In genomic region chr5:143116817-143117216, GRCh38 we compare ENCODE assay signal across 26 cellular contexts.
"Had no signal": no experiment of that assay in that cellular context is flagged by ENCODE, and none has a peak within 500 bp of the region (broad histone marks: within the 10 kb centered on the region; RNA-seq: fewer than 3 reads in every experiment).

No MANE protein-coding gene starts in this region.

- H3K27me3 ChIP-seq: breast epithelium, colonic mucosa, hepatocyte, sigmoid colon, stomach, suprapubic skin, tibial artery, upper lobe of right lung had no signal

- H3K4me2 ChIP-seq: hepatocyte, smooth muscle cell had no signal

- H3K36me3 ChIP-seq: breast epithelium, colonic mucosa, sigmoid colon, suprapubic skin, tibial artery, upper lobe of right lung had no signal

- H3K27ac Mint-ChIP-seq: activated CD4-positive, alpha-beta T cell treated with anti-CD3 and anti-CD28 coated beads for 36 hours; activated naive CD4-positive, alpha-beta T cell treated with anti-CD3 and anti-CD28 coated beads, Interleukin-2, amount 50 U/mL, for 72 hours; activated T-cell treated with anti-CD3 and anti-CD28 coated beads, Interleukin-2, amount 50 U/mL, for 72 hours; nephron; stimulated activated naive B cell treated with anti-CD40 and anti-IgM and Interleukin-4, amounts not matched to agents 10 μg/mL and 1 μg/mL and 100 μg/mL, for 72 hours; T-helper 2 cell treated with Interferon-gamma antibody and Interleukin-4, amounts not matched to agents 5 μg/mL and 100 μg/mL, for 36 hours had no signal

- ATAC-seq: activated CD4-positive, alpha-beta T cell treated with anti-CD3 and anti-CD28 coated beads for 36 hours; activated naive CD4-positive, alpha-beta T cell treated with anti-CD3 and anti-CD28 coated beads, Interleukin-2, amount 50 U/mL, for 72 hours; activated T-cell treated with anti-CD3 and anti-CD28 coated beads, Interleukin-2, amount 50 U/mL, for 72 hours; left lobe of liver; stimulated activated naive B cell treated with anti-CD40 and anti-IgM and Interleukin-4, amounts not matched to agents 10 μg/mL and 1 μg/mL and 100 μg/mL, for 72 hours; upper lobe of right lung had no signal

- H3K4me1 ChIP-seq: breast epithelium had no signal

- H2AFZ ChIP-seq: hepatocyte had no signal

- H3K4me3 Mint-ChIP-seq: activated CD4-positive, alpha-beta T cell treated with anti-CD3 and anti-CD28 coated beads for 36 hours; activated T-cell treated with anti-CD3 and anti-CD28 coated beads, Interleukin-2, amount 50 U/mL, for 72 hours; central memory CD8-positive, alpha-beta T cell; nephron; stimulated activated naive B cell treated with anti-CD40 and anti-IgM and Interleukin-4, amounts not matched to agents 10 μg/mL and 1 μg/mL and 100 μg/mL, for 72 hours; T-helper 2 cell treated with Interferon-gamma antibody and Interleukin-4, amounts not matched to agents 5 μg/mL and 100 μg/mL, for 36 hours had no signal

- H3K27ac ChIP-seq: breast epithelium, colonic mucosa, hepatocyte, sigmoid colon, stomach, suprapubic skin, tibial artery, upper lobe of right lung had no signal

- H3K9me3 Mint-ChIP-seq: activated naive CD4-positive, alpha-beta T cell treated with anti-CD3 and anti-CD28 coated beads, Interleukin-2, amount 50 U/mL, for 72 hours; central memory CD8-positive, alpha-beta T cell; nephron; stimulated activated naive B cell treated with anti-CD40 and anti-IgM and Interleukin-4, amounts not matched to agents 10 μg/mL and 1 μg/mL and 100 μg/mL, for 72 hours; T-helper 2 cell treated with Interferon-gamma antibody and Interleukin-4, amounts not matched to agents 5 μg/mL and 100 μg/mL, for 36 hours had no signal

- H3K4me3 ChIP-seq: breast epithelium, colonic mucosa, hepatocyte, lung, sigmoid colon, smooth muscle cell, stomach, suprapubic skin, tibial artery, upper lobe of right lung had no signal

- H3K27me3 Mint-ChIP-seq: activated CD4-positive, alpha-beta T cell treated with anti-CD3 and anti-CD28 coated beads for 36 hours; central memory CD8-positive, alpha-beta T cell; stimulated activated naive B cell treated with anti-CD40 and anti-IgM and Interleukin-4, amounts not matched to agents 10 μg/mL and 1 μg/mL and 100 μg/mL, for 72 hours had no signal

- DNase-seq: activated CD4-positive, alpha-beta T cell treated with anti-CD3 and anti-CD28 coated beads for 36 hours; activated CD4-positive, CD25-positive, alpha-beta regulatory T cell; activated naive CD4-positive, alpha-beta T cell; activated T-cell treated with anti-CD3 and anti-CD28 coated beads for 4 hours; activated T-cell treated with anti-CD3 and anti-CD28 coated beads, Interleukin-2, amount 50 U/mL, for 72 hours; colonic mucosa; effector memory CD4-positive, alpha-beta T cell; sigmoid colon; stimulated activated CD4-positive, alpha-beta T cell treated with anti-CD3 and anti-CD28 coated beads, Interleukin-1b, Interleukin-23, amount 100 ng/mL, for 48 hours; stimulated activated CD4-positive, alpha-beta T cell treated with anti-CD3 and anti-CD28 coated beads, Interleukin-4, amount 100 ng/mL, for 4 hours; stimulated activated CD8-positive, alpha-beta memory T cell treated with anti-CD3 and anti-CD28 coated beads, Interleukin-4, amount 100 ng/mL, for 48 hours; stimulated activated naive B cell treated with anti-CD40 and anti-IgM and Interleukin-4, amounts not matched to agents 10 μg/mL and 1 μg/mL and 100 μg/mL, for 72 hours; stomach; T-helper 1 cell; tibial artery; upper lobe of right lung had no signal

- H3K79me2 ChIP-seq: hepatocyte had no signal
